Comparison of ENCODE assay signal across 33 cellular contexts in the genomic region with DNA sequence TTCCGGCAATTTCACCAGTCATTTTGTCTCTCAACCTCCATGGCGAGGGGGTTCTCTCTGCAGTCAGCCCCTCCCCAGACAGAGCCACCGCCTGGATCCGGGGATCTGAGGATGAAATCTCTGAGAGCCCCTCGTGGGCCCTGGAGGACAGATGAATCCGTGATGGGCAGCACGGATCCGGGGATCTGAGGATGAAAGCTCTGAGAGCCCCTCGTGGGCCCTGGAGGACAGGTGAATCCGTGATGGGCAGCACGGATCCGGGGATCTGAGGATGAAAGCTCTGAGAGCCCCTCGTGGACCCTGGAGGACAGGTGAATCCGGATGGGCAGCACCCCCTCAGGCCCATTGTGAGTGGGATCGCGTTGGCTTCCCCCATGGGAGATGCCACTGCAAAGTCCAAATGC.
"Had no signal": no experiment of that assay in that cellular context is flagged by ENCODE, and none has a peak within 500 bp of the region (broad histone marks: within the 10 kb centered on the region; RNA-seq: fewer than 3 reads in every experiment).

No MANE protein-coding gene starts in this region.

- H3K4me3 ChIP-seq: adrenal gland, body of pancreas, breast epithelium, SJSA1 had no signal

- H3K36me3 Mint-ChIP-seq: activated CD4-positive, alpha-beta memory T cell treated with anti-CD3 and anti-CD28 coated beads for 36 hours; activated naive CD4-positive, alpha-beta T cell treated with anti-CD3 and anti-CD28 coated beads, Interleukin-2, amount 50 U/mL, for 72 hours; T-cell had no signal

- H3K27ac ChIP-seq: adrenal gland, body of pancreas, breast epithelium, KMS-11, RWPE1, SJSA1, VCaP had no signal

- H3K27me3 Mint-ChIP-seq: activated B cell treated with CpG ODN at 0.5 μM for 24 hours; activated CD4-positive, alpha-beta memory T cell treated with anti-CD3 and anti-CD28 coated beads for 36 hours had no signal

- H3K4me1 Mint-ChIP-seq: activated B cell treated with CpG ODN at 0.5 μM for 24 hours, T-cell, T-helper 17 cell had no signal

- H3K4me1 ChIP-seq: adrenal gland, body of pancreas, breast epithelium, SJSA1 had no signal

- H3K4me3 Mint-ChIP-seq: activated B cell treated with CpG ODN at 0.5 μM for 24 hours; activated CD4-positive, alpha-beta memory T cell treated with anti-CD3 and anti-CD28 coated beads for 36 hours; activated naive CD4-positive, alpha-beta T cell treated with anti-CD3 and anti-CD28 coated beads for 36 hours; activated T-cell treated with anti-CD3 and anti-CD28 coated beads, Interleukin-2, amount 50 U/mL, for 4 hours; activated T-helper 1 cell treated with anti-CD3 and anti-CD28 coated beads, Interleukin-12 subunit alpha, Interleukin-12 subunit beta, Interleukin-2, Interleukin-4 antibody, amounts not matched to agents 30 ng/mL and 10 ng/mL and 1 ng/mL, durations not matched to agents 14 hours and 24 hours and 36 hours; T-cell; T-helper 17 cell had no signal

- H3K27ac Mint-ChIP-seq: activated B cell treated with CpG ODN at 0.5 μM for 24 hours; activated CD4-positive, alpha-beta memory T cell treated with anti-CD3 and anti-CD28 coated beads for 36 hours; activated naive CD4-positive, alpha-beta T cell treated with anti-CD3 and anti-CD28 coated beads for 36 hours; activated naive CD4-positive, alpha-beta T cell treated with anti-CD3 and anti-CD28 coated beads, Interleukin-2, amount 50 U/mL, for 72 hours; activated T-helper 1 cell treated with anti-CD3 and anti-CD28 coated beads, Interleukin-12 subunit alpha, Interleukin-12 subunit beta, Interleukin-2, Interleukin-4 antibody, amounts not matched to agents 30 ng/mL and 10 ng/mL and 1 ng/mL, durations not matched to agents 14 hours and 24 hours and 36 hours; T-cell; T-helper 17 cell had no signal

- ATAC-seq: activated naive CD4-positive, alpha-beta T cell treated with anti-CD3 and anti-CD28 coated beads, Interleukin-2, amount 50 U/mL, for 72 hours; activated T-cell treated with anti-CD3 and anti-CD28 coated beads, Interleukin-2, amount 50 U/mL, for 4 hours; body of pancreas; PC-3; SK-N-SH treated with all-trans-retinoic acid at 6 μM for 48 hours; T-cell; T-helper 17 cell had no signal

- DNase-seq: activated B cell treated with CpG ODN at 0.5 μM for 24 hours; activated CD4-positive, alpha-beta memory T cell treated with anti-CD3 and anti-CD28 coated beads for 36 hours; activated CD4-positive, alpha-beta T cell treated with anti-CD3 and anti-CD28 coated beads for 4 hours; activated CD4-positive, alpha-beta T cell treated with anti-CD3 and anti-CD28 coated beads, Interleukin-2, amount 50 U/mL, for 1 hour; activated CD4-positive, CD25-positive, alpha-beta regulatory T cell treated with anti-CD3 and anti-CD28 coated beads, Interleukin-2, amount 50 U/mL, for 72 hours; activated CD8-positive, alpha-beta memory T cell treated with anti-CD3 and anti-CD28 coated beads, Interleukin-2, amount 50 U/mL, for 4 hours; activated gamma-delta T cell treated with Interleukin-2 at 50 U/mL for 16 hours; activated naive CD4-positive, alpha-beta T cell treated with anti-CD3 and anti-CD28 coated beads for 36 hours; activated T-cell treated with anti-CD3 and anti-CD28 coated beads for 4 hours; activated T-cell treated with anti-CD3 and anti-CD28 coated beads, Interleukin-2, amount 50 U/mL, for 4 hours; adrenal gland; body of pancreas; NCI-H1105; NCI-H1436; NCI-H1694; NCI-H1930; NCI-H2081 treated with DMSO at 0.1 percent for 48 hours; NCI-H226; NCI-H446 treated with DMSO at 0.1 percent for 48 hours; NCI-H524; NK-92 treated with Interleukin-12 subunit alpha and Interleukin-12 subunit beta, amount 100 ng/mL, for 24 hours; PC-3; SHP77 treated with DMSO at 0.1 percent for 48 hours; T-cell; T-helper 17 cell had no signal

- H3K4me2 ChIP-seq: KMS-11 had no signal

- H3K9me3 ChIP-seq: adrenal gland, body of pancreas, breast epithelium, SJSA1 had no signal

- H3K9me3 Mint-ChIP-seq: activated B cell treated with CpG ODN at 0.5 μM for 24 hours; activated CD4-positive, alpha-beta memory T cell treated with anti-CD3 and anti-CD28 coated beads for 36 hours; activated naive CD4-positive, alpha-beta T cell treated with anti-CD3 and anti-CD28 coated beads for 36 hours; activated naive CD4-positive, alpha-beta T cell treated with anti-CD3 and anti-CD28 coated beads, Interleukin-2, amount 50 U/mL, for 72 hours; activated T-cell treated with anti-CD3 and anti-CD28 coated beads, Interleukin-2, amount 50 U/mL, for 4 hours; activated T-helper 1 cell treated with anti-CD3 and anti-CD28 coated beads, Interleukin-12 subunit alpha, Interleukin-12 subunit beta, Interleukin-2, Interleukin-4 antibody, amounts not matched to agents 30 ng/mL and 10 ng/mL and 1 ng/mL, durations not matched to agents 14 hours and 24 hours and 36 hours; T-cell had no signal

- H3K27me3 ChIP-seq: adrenal gland, body of pancreas, breast epithelium, SJSA1 had no signal

- H3K36me3 ChIP-seq: adrenal gland, breast epithelium, SJSA1 had no signal

- H3K9ac ChIP-seq: KMS-11 had no signal
